ENCODE assay signal across 16 cellular contexts in the genomic region with DNA sequence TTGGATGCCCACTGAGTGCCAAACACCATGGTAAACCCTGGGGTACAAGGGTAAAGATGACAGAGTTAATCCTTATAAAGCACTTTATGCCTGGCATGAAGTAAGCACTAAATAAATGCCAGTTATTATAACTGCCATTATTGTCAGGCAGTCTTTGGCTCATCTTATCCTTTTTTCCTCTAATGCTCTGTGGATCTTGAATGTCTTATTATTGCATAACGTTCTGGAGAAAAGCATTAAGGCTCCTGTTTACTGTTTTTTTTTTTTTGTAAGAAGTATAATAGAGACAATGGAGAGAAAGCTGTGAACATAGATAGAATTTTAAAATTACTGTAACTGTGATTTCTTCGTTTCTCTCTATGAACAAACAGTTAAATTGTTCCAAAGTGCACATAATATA.
"Had no signal": no experiment of that assay in that cellular context is flagged by ENCODE, and none has a peak within 500 bp of the region (broad histone marks: within the 10 kb centered on the region; RNA-seq: fewer than 3 reads in every experiment).

No MANE protein-coding gene starts in this region.

- H3K27me3 ChIP-seq: ascending aorta, esophagus muscularis mucosa, foreskin keratinocyte, right lobe of liver, SJCRH30, thyroid gland had no signal

- ATAC-seq: foreskin keratinocyte; left colon; natural killer cell treated with Interleukin-12 subunit alpha and Interleukin-12 subunit beta and Interleukin-15 and Interleukin-18, amount 100 ng/mL, for 72 hours; T-cell had no signal

- H3K36me3 ChIP-seq: ascending aorta, esophagus muscularis mucosa, right lobe of liver, SJCRH30, thyroid gland had no signal

- H3K27ac ChIP-seq: ascending aorta, esophagus muscularis mucosa, foreskin keratinocyte, right lobe of liver, SJCRH30, thyroid gland, VCaP had no signal

- DNase-seq: activated CD4-positive, alpha-beta T cell treated with anti-CD3 and anti-CD28 coated beads for 1 hour; activated CD4-positive, alpha-beta T cell treated with anti-CD3 and anti-CD28 coated beads, Interleukin-2, amount 50 U/mL, for 48 hours; activated naive CD4-positive, alpha-beta T cell treated with anti-CD3 and anti-CD28 coated beads for 36 hours; foreskin keratinocyte; glutamatergic neuron; left colon; right lobe of liver; SJCRH30; stimulated activated CD4-positive, alpha-beta T cell treated with anti-CD3 and anti-CD28 coated beads, Interleukin-1b, Interleukin-23, amount 100 ng/mL, for 48 hours; T-cell; T-helper 9 cell; thyroid gland had no signal

- H3K4me1 ChIP-seq: ascending aorta, foreskin keratinocyte, right lobe of liver, thyroid gland had no signal

- H3K9me3 ChIP-seq: ascending aorta, thyroid gland had no signal

- H3K4me3 ChIP-seq: ascending aorta, esophagus muscularis mucosa, right lobe of liver, SJCRH30, thyroid gland had no signal
